ENCODE assay signal across 9 cellular contexts in the genomic region with DNA sequence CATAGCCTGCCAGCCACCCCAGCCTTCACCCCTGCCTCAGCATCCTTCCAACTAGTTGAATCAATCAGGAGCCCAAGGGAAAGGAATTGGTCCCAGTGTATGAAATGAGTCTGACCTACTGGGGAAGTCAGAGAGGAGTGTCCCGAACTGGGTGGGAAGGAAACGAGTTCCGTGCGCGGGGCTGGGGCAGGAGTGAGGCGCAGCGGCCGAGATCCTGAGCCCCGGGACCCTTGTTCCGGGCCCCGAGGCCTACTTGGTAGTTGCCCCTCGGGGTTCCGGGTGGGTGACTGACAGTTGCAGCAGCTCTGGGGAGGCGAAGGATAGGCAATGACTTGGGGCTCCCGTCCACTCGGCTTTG. TPM values are rescaled to one million over a fixed set of nuclear protein-coding genes. Genes with fewer than 3 reads are reported as not detected.
DNase-seq lines count a peak whose midpoint lies in the region; ATAC-seq and TF ChIP-seq lines count a peak whose summit lies in the region.
"Had no signal": no experiment of that assay in that cellular context is flagged by ENCODE, and none has a peak within 500 bp of the region (broad histone marks: within the 10 kb centered on the region; RNA-seq: fewer than 3 reads in every experiment).

No MANE protein-coding gene starts in this region.

- peak overlapping the region; percentile 77 to 88 (median 82) for H3K27ac ChIP-seq in sigmoid colon

- H3K9me3 ChIP-seq in sigmoid colon: no peaks in the 10 kb centered on the region

- no peak for TF ChIP-seq POLR2A in sigmoid colon (IDR thresholded peaks at IDR 0.05)

- DNase-seq in GM06990 (ENCODE audit: extremely low read depth, insufficient read length) (no peak), T-cell (no peak), fibroblast of the aortic adventitia (ENCODE audit: low read depth) (no peak), sigmoid colon (no peak), NCI-H2171 treated with DMSO at 0.1 percent for 48 hours (lab: John Stamatoyannopoulos, UW) (no peak), SIG-M5 treated with dmso at 0.1 percent for 504 hours (lab: John Stamatoyannopoulos, UW; ENCODE audit: unreplicated experiment) (no peak)
- DNase-seq: NCI-H1048 had no signal

- peak overlapping the region; percentile 74 to 98 (median 83) for H3K4me3 Mint-ChIP-seq in T-cell

- POLR2A ChIA-PET in T-cell (lab: Charles Lee): no interaction called here

- peaks cover 0 to 25% (median 11%) of the 10 kb centered on the region in 4 donors for H3K4me1 ChIP-seq in sigmoid colon

- no peak for TF ChIP-seq EP300 in sigmoid colon (IDR thresholded peaks at IDR 0.05)

- H3K4me3 ChIP-seq in GM06990 (replicated peaks; ENCODE audit: low read depth, low read length) (peak overlapping the region; percentile 96), fibroblast of the aortic adventitia (ENCODE audit: low read depth, low read length) (peak overlapping the region; percentile 90), sigmoid colon (peak overlapping the region; percentile 61 to 81 (median 74))

- WGBS in sigmoid colon, 2 donors: 58 to 79% methylated on average over 16 of the region's 16 CpGs

- H3K9me3 Mint-ChIP-seq in T-cell: no peaks in the 10 kb centered on the region

- CTCF ChIA-PET in T-cell (lab: Charles Lee): interaction anchor here (0.6 to 2.1 kb wide), 15 partner anchors 10 to 599 kb away, joined by 3 to 20 read pairs (median 5); no protein-coding TSS in a partner anchor

- H3K27me3 ChIP-seq in GM06990 (replicated peaks; ENCODE audit: control insufficient read depth, insufficient read depth, low read length): no peaks in the 10 kb centered on the region
- no peaks in the 10 kb centered on the region for H3K27me3 ChIP-seq in sigmoid colon

- no peak for TF ChIP-seq CTCF in GM06990 (IDR thresholded peaks at IDR 0.05; ENCODE audit: insufficient read depth, low read length, poor library complexity, severe bottlenecking)
- TF ChIP-seq CTCF in fibroblast of the aortic adventitia (IDR thresholded peaks at IDR 0.05; ENCODE audit: insufficient read depth, low read length): no peak
- no peak for TF ChIP-seq CTCF in sigmoid colon (IDR thresholded peaks at IDR 0.05)

- peak overlapping the region; percentile 81 to 87 for H3K27ac Mint-ChIP-seq in T-cell

- H3K36me3 ChIP-seq in GM06990 (ENCODE audit: control insufficient read depth, insufficient read depth, low read length) (no peaks in the 10 kb centered on the region), sigmoid colon (no peaks in the 10 kb centered on the region)

- no peaks in the 10 kb centered on the region for H3K36me3 Mint-ChIP-seq in T-cell

- intact Hi-C loops in sigmoid colon (cut with DNase I): loop anchor here (5.0 kb wide), 1 partner anchor 41 kb away; no protein-coding TSS in a partner anchor

- no peak for ATAC-seq in T-cell (replicated peaks in 1 of 4)
- ATAC-seq in HG02610 (IDR thresholded peaks at IDR 0.05; ENCODE audit: unreplicated experiment): no peak
- ATAC-seq in GM21360 (IDR thresholded peaks at IDR 0.05; ENCODE audit: unreplicated experiment): no peak

- no peaks in the 10 kb centered on the region for H3K27me3 Mint-ChIP-seq in T-cell

- peaks cover 22 to 35% (median 35%) of the 10 kb centered on the region in 3 donors for H3K4me1 Mint-ChIP-seq in T-cell

RNA-seq across cellular contexts. Expression of gene PLCL2, which starts 1.1 kb away (rescaled TPM):
- total RNA-seq in T-cell (10 to 100 TPM; 53.4 to 68.1 (median 60.9) TPM), fibroblast of the aortic adventitia (ENCODE audit: low replicate concordance) (11.6 and 22.7 TPM in 2 replicates), sigmoid colon (10 to 100 TPM in 3 of 4 donors, 1 to 10 TPM in 1; 8.0 to 11.8 (median 10.8) TPM)
- 10 to 100 TPM in 2 of 3 donors, 1 to 10 TPM in 1; 8.4 to 12.6 (median 12.5) TPM for polyA plus RNA-seq in sigmoid colon
